1 cellular context compared by ENCODE assay signal in the genomic region with DNA sequence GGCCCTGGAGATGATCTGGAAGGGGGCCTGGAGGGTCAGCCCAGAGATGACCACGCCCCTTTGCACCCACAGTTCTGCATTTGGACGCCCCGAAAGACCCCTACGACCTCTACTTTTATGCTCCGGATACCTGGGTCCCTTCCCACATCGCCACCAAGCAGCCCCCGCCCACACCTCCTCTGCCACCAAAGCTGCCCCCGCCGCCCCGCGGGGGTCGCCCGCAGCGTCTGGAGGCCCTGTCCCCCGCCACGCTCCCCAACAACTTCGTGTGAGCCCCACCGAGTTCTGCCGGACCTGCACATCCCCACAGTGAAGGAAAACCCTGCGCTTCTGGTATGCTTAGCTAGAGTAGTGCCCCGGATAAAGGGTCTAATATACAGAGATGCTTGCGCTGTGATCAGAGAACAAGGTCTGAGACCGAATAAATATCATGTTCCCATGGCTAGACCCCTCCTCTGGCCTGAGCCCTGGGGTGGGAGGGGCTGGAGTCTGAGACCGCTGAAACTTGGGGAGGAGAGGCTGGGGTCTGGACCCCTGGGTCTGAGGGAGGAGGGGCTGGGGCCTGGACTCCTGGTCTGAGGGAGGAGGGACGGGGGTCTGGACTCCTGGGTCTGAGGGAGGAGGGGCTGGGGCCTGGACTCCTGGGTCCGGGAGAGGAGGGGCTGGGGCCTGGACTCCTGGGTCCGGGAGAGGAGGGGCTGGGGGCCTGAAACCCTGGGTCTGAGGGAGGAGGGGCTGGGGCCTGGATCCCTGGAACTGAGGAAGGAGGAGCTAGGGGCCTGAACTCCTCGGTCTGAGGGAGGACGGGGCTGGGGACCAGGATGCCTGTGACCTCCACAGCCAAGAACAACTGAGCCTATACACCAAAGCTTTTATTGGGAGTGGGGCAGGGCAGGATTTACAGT.
A peak's percentile ranks its signal among the peaks of the same experiment; 100 is the strongest.
TF ChIP-seq lines count a peak whose summit lies in the region.

No MANE protein-coding gene starts in this region.

TF ChIP-seq in GM12878, 131 proteins besides CTCF, POLR2A, EP300 and RAD21:
- peak; percentile 6 for TF ChIP-seq SUZ12 (IDR thresholded peaks at IDR 0.05; ENCODE audit: unreplicated experiment)
- TF ChIP-seq, protein P1, sequence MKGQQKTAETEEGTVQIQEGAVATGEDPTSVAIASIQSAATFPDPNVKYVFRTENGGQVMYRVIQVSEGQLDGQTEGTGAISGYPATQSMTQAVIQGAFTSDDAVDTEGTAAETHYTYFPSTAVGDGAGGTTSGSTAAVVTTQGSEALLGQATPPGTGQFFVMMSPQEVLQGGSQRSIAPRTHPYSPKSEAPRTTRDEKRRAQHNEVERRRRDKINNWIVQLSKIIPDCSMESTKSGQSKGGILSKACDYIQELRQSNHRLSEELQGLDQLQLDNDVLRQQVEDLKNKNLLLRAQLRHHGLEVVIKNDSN (IDR thresholded peaks at IDR 0.05; ENCODE audit: borderline replicate concordance, extremely low read length, insufficient read depth, low read depth, low read length) = no peak
